ENCODE assay signal across 7 cellular contexts in the genomic region with DNA sequence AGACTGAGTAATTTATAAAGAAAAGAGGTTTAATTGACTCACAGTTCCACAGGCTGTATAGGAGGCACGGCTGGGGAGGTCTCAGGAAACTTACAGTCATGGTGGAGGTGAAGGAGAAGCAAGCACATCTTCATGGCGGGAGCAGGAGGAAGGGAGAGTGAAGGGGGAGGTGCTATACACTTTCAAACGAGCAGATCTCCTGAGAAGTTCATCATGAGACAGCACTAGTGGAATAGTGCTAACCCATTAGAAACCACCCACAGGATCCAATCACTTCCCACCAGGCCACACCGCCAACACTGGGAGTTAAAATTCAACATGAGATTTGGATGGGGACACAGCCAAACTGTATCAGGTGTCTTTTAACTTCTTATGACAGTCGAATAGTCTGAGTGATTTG.
"Had no signal": no experiment of that assay in that cellular context is flagged by ENCODE, and none has a peak within 500 bp of the region (broad histone marks: within the 10 kb centered on the region; RNA-seq: fewer than 3 reads in every experiment).

No MANE protein-coding gene starts in this region.

- FAIRE-seq: HTR-8/SVneo had no signal

- H3K27ac Mint-ChIP-seq: HFFc6 had no signal

- H3K4me1 ChIP-seq: HAP-1 had no signal

- DNase-seq: GOT3, H7, HFFc6, IMR-90 had no signal

- H3K4me3 Mint-ChIP-seq: HFFc6 had no signal

- H3K4me3 ChIP-seq: HAP-1 had no signal

- ATAC-seq: HCT116 had no signal

- H3K36me3 ChIP-seq: HAP-1 had no signal

- H3K9me3 ChIP-seq: HAP-1 had no signal
